ENCODE assay signal across 7 cellular contexts in the genomic region with DNA sequence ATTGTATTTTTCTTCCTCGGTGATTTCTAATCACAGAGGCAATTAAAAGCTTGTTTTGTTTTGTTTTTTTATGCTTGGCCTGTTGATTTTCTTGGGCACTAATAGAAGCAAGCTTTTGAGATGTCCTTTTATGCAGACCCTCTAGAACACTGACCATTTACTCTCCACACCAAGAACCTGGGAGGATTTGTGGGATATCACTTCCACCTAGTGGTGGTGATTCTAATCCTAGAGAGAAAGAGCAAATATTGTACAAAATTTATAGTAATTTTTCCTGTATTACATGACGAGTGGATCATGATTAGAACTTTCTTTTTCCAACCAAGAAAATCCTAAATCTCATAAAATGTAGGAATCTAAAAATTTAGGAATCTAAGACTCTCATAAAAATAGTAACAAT. TPM values are rescaled to one million over a fixed set of nuclear protein-coding genes. Genes with fewer than 3 reads are reported as not detected.
DNase-seq lines count a peak whose midpoint lies in the region; ATAC-seq and TF ChIP-seq lines count a peak whose summit lies in the region.

No MANE protein-coding gene starts in this region.

- no peak overlapping the region for H3K9ac ChIP-seq in parathyroid adenoma

- no peak overlapping the region for H2AFZ ChIP-seq in parathyroid adenoma

- H3K9me3 ChIP-seq in parathyroid adenoma (ENCODE audit: control insufficient read depth, low read length): no peaks in the 10 kb centered on the region

- H3K4me3 ChIP-seq in GM12864 (ENCODE audit: low read depth, low read length) (no peak overlapping the region), parathyroid adenoma (ENCODE audit: low read depth, low read length) (no peak overlapping the region)

- TF ChIP-seq CTCF in GM12864 (IDR thresholded peaks at IDR 0.05; ENCODE audit: low read depth, low read length, missing control alignments): peak; percentile 21
- TF ChIP-seq CTCF in parathyroid adenoma (IDR thresholded peaks at IDR 0.05): peak; percentile 56

- H3K4me2 ChIP-seq in parathyroid adenoma (ENCODE audit: low read length): no peak overlapping the region

- H3K27me3 ChIP-seq in parathyroid adenoma (ENCODE audit: control insufficient read depth, insufficient read depth, low read length): no peaks in the 10 kb centered on the region

- no peak for DNase-seq in GM12864 (ENCODE audit: low read depth)
- peak; percentile 22 for DNase-seq in NCI-H226
- peak; percentile 57 to 66 for DNase-seq in dermis microvascular lymphatic vessel endothelial cell (ENCODE audit: low read depth in 2 of 2)
- DNase-seq in DMS153 treated with DMSO at 0.1 percent for 48 hours (lab: John Stamatoyannopoulos, UW; ENCODE audit: unreplicated experiment): no peak
- no peak for DNase-seq in activated CD4-positive, CD25-positive, alpha-beta regulatory T cell (lab: John Stamatoyannopoulos, UW)

- ATAC-seq in GM18498 (IDR thresholded peaks at IDR 0.05; ENCODE audit: unreplicated experiment): no peak

- H3K27ac ChIP-seq in parathyroid adenoma: no peak overlapping the region

- peaks cover 4% of the 10 kb centered on the region for H3K4me1 ChIP-seq in parathyroid adenoma

- no peaks in the 10 kb centered on the region for H3K36me3 ChIP-seq in parathyroid adenoma (ENCODE audit: control insufficient read depth, insufficient read depth, low read length)

- H3K79me2 ChIP-seq in parathyroid adenoma: no peaks in the 10 kb centered on the region

RNA-seq across cellular contexts. Expression of a gene that starts 23.4 kb away (rescaled TPM):
- 2.1 and 2.4 TPM in 2 replicates for total RNA-seq in dermis microvascular lymphatic vessel endothelial cell

Comparison
In these comparisons a context has a peak if more than half of its experiments do, and no peak if none do; other contexts are left out.
1. DNase-seq: peak in NCI-H226 (single experiment) and dermis microvascular lymphatic vessel endothelial cell (2 of 2); none in GM12864 (single experiment), DMS153 treated with DMSO at 0.1 percent for 48 hours (single experiment) and activated CD4-positive, CD25-positive, alpha-beta regulatory T cell (0 of 4).